Comparison of ENCODE assay signal across 1 cellular context in genomic region chr3:189160519-189161309, GRCh38.
TF ChIP-seq lines count a peak whose summit lies in the region.

No MANE protein-coding gene starts in this region.

TF ChIP-seq in GM23338, 12 proteins besides CTCF, POLR2A, EP300 and RAD21:
- TF ChIP-seq ZNF462 (CRISPR knock-in tag; IDR thresholded peaks at IDR 0.05) (no peak), ZNF114 (CRISPR knock-in tag; IDR thresholded peaks at IDR 0.05) (no peak), EZH2 (IDR thresholded peaks at IDR 0.05; ENCODE audit: low read depth, unreplicated experiment) (no peak), STAT1 (IDR thresholded peaks at IDR 0.05; ENCODE audit: unreplicated experiment) (no peak), NANOG (IDR thresholded peaks at IDR 0.05; ENCODE audit: borderline replicate concordance) (no peak), JUNB (IDR thresholded peaks at IDR 0.05; ENCODE audit: unreplicated experiment) (no peak), CREB1 (CRISPR knock-in tag; IDR thresholded peaks at IDR 0.05; ENCODE audit: low read depth) (no peak), REST (IDR thresholded peaks at IDR 0.05; ENCODE audit: unreplicated experiment) (no peak), POLR2AphosphoS5 (IDR thresholded peaks at IDR 0.05; ENCODE audit: low read depth) (no peak), EZH2phosphoT487 (IDR thresholded peaks at IDR 0.05; ENCODE audit: unreplicated experiment) (no peak), ZNF331 (CRISPR knock-in tag; IDR thresholded peaks at IDR 0.05; ENCODE audit: low read depth) (no peak)
- TF ChIP-seq, protein P1, sequence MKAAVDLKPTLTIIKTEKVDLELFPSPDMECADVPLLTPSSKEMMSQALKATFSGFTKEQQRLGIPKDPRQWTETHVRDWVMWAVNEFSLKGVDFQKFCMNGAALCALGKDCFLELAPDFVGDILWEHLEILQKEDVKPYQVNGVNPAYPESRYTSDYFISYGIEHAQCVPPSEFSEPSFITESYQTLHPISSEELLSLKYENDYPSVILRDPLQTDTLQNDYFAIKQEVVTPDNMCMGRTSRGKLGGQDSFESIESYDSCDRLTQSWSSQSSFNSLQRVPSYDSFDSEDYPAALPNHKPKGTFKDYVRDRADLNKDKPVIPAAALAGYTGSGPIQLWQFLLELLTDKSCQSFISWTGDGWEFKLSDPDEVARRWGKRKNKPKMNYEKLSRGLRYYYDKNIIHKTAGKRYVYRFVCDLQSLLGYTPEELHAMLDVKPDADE (IDR thresholded peaks at IDR 0.05) = no peak
TF ChIP-seq in GM23338: peak in this region for 0.
